22 cellular contexts compared by ENCODE assay signal in the genomic region with DNA sequence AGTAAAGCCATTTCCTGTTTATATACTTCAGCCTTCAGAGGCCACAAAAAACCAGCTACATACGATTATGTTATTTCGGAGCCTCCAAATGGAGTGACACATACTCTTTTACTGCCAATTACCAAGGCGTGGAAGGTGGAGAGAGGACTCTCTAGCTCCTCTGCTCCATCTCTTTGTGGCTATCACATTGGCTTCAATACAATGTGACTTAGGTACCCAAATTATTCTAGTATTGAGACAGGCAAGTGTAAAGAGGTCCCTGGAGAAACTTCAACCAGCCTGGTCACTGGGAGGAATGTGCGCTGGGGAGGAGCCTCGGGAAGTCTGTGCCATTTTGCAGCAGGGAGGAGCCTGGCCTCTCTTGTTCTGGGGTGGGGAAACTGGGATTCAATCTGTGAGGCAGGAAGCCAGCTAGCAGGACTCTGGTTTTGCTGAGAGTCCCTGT.
A peak's percentile ranks its signal among the peaks of the same experiment; 100 is the strongest.
DNase-seq lines count a peak whose midpoint lies in the region; ATAC-seq and TF ChIP-seq lines count a peak whose summit lies in the region.
"Had no signal": no experiment of that assay in that cellular context is flagged by ENCODE, and none has a peak within 500 bp of the region (broad histone marks: within the 10 kb centered on the region; RNA-seq: fewer than 3 reads in every experiment).

No MANE protein-coding gene starts in this region.

- H3K27me3 ChIP-seq in SK-N-SH (ENCODE audit: insufficient read depth): no peaks in the 10 kb centered on the region
- H3K27me3 ChIP-seq: upper lobe of left lung had no signal

- no peaks in the 10 kb centered on the region for H4K20me1 ChIP-seq in SK-N-SH (ENCODE audit: insufficient read depth)

- no peaks in the 10 kb centered on the region for H3K79me2 ChIP-seq in SK-N-SH (ENCODE audit: insufficient read depth)

- CTCF ChIA-PET in SK-N-SH (lab: Yijun Ruan, JAX): interaction anchor here (1.0 to 2.5 kb wide), 4 partner anchors 12 to 518 kb away, joined by 3 to 7 read pairs (median 5); no protein-coding TSS in a partner anchor

- DNase-seq in SK-N-SH: no peak
- peak; percentile 41 for DNase-seq in amniotic epithelial cell (ENCODE audit: low read depth)
- DNase-seq in foreskin fibroblast: peak; percentile 37 to 59
- peak; percentile 11 for DNase-seq in stromal cell of bone marrow (ENCODE audit: low read depth)
- no peak for DNase-seq in germinal center (ENCODE audit: low spot score)
- no peak for DNase-seq in DMS79 (lab: John Stamatoyannopoulos, UW)
- DNase-seq: activated CD4-positive, alpha-beta T cell treated with anti-CD3 and anti-CD28 coated beads, Interleukin-2, amount 50 U/mL, for 4 hours; activated naive CD4-positive, alpha-beta T cell treated with anti-CD3 and anti-CD28 coated beads, Interleukin-2, amount 10 ng/mL, durations not matched to agents 7 days and 5 days; CD4-positive, CD25-positive, alpha-beta regulatory T cell; lower lobe of right lung; MV-4-11; naive thymus-derived CD4-positive, alpha-beta T cell; NCI-H2081; NCI-H524 treated with DMSO at 0.1 percent for 48 hours; stimulated activated CD4-positive, alpha-beta T cell treated with anti-CD3 and anti-CD28 coated beads, Interleukin-12 subunit alpha, Interleukin-12 subunit beta, amount 100 ng/mL, for 4 hours; stimulated activated naive B cell treated with anti-CD40 and anti-IgM and Interleukin-4, amounts not matched to agents 10 μg/mL and 1 μg/mL and 100 μg/mL, for 72 hours; upper lobe of left lung had no signal

- no peak for ATAC-seq in SK-N-SH treated with all-trans-retinoic acid at 6 μM for 48 hours
- no peak for ATAC-seq in GM18502 (IDR thresholded peaks at IDR 0.05; ENCODE audit: poor library complexity, unreplicated experiment)
- ATAC-seq: lower lobe of right lung; naive thymus-derived CD4-positive, alpha-beta T cell; stimulated activated naive B cell treated with anti-CD40 and anti-IgM and Interleukin-4, amounts not matched to agents 10 μg/mL and 1 μg/mL and 100 μg/mL, for 72 hours had no signal

- no peak overlapping the region for H3K4me3 ChIP-seq in SK-N-SH (ENCODE audit: low read depth in 2 of 2, low read length in 1 of 2)
- H3K4me3 ChIP-seq in foreskin fibroblast (ENCODE audit: low read depth in 1 of 2, low read length in 2 of 2): no peak overlapping the region
- H3K4me3 ChIP-seq: lower lobe of right lung, prostate gland, SK-N-MC, upper lobe of left lung had no signal

- WGBS in SK-N-SH (ENCODE audit: low lambda C conversion rate): 16% methylated on average over 5 of the region's 5 CpGs

- H3K36me3 ChIP-seq in SK-N-SH (replicated peaks in 1 of 2; ENCODE audit: control insufficient read depth in 1 of 2, insufficient read depth in 2 of 2, low read length in 1 of 2): no peaks in the 10 kb centered on the region
- H3K36me3 ChIP-seq: lower lobe of right lung, prostate gland, upper lobe of left lung had no signal

- peaks cover 0 to 28% of the 10 kb centered on the region in 2 experiments; a peak in 2 of 4 replicates for H3K4me1 ChIP-seq in SK-N-SH (ENCODE audit: control insufficient read depth in 1 of 2, insufficient read depth in 2 of 2, low read depth in 1 of 2, low read length in 1 of 2)
- H3K4me1 ChIP-seq: lower lobe of right lung, prostate gland, upper lobe of left lung had no signal

- no peak for TF ChIP-seq RAD21 in SK-N-SH (IDR thresholded peaks at IDR 0.05; ENCODE audit: low read length)

- H3F3A ChIP-seq in SK-N-SH (replicated peaks; ENCODE audit: insufficient read depth): no peaks in the 10 kb centered on the region

- H2AFZ ChIP-seq in SK-N-SH (ENCODE audit: low read depth): 0 out of 2 replicates have a peak overlapping the region, but pooled peaks have one; percentile 29

- H3K9me2 ChIP-seq in SK-N-SH: no peaks in the 10 kb centered on the region

- POLR2A ChIA-PET in SK-N-SH (lab: Yijun Ruan, JAX): no interaction called here

- TF ChIP-seq CTCF in SK-N-SH (IDR thresholded peaks at IDR 0.05) (no peak), foreskin fibroblast (IDR thresholded peaks at IDR 0.05; ENCODE audit: low read depth, low read length) (no peak)

- H3K9me3 ChIP-seq in SK-N-SH: no peaks in the 10 kb centered on the region
- H3K9me3 ChIP-seq: lower lobe of right lung, prostate gland, upper lobe of left lung had no signal

- no peak overlapping the region; the same call in 1 of the 2 replicates for H3K4me2 ChIP-seq in SK-N-SH

- no peak overlapping the region for H3K27ac ChIP-seq in SK-N-SH (ENCODE audit: low read depth in 2 of 2, low read length in 1 of 2)
- H3K27ac ChIP-seq: 22Rv1, lower lobe of right lung, prostate gland, SK-N-MC, upper lobe of left lung had no signal

- H3K9ac ChIP-seq in SK-N-SH: no peak overlapping the region

- TF ChIP-seq EP300 in SK-N-SH (IDR thresholded peaks at IDR 0.05; ENCODE audit: borderline replicate concordance in 1 of 2, low read depth in 1 of 2, low read length in 1 of 2): no peak

TF ChIP-seq in SK-N-SH, 30 proteins besides CTCF, POLR2A, EP300 and RAD21 (continues in another document):
- no peak for TF ChIP-seq ZBTB33 (IDR thresholded peaks at IDR 0.05; ENCODE audit: borderline replicate concordance, low read depth)
- no peak for TF ChIP-seq SMC3 (IDR thresholded peaks at IDR 0.05; ENCODE audit: low read depth, low read length)
- TF ChIP-seq RXRA (IDR thresholded peaks at IDR 0.05; ENCODE audit: borderline replicate concordance, low read depth): no peak
- TF ChIP-seq POLR2AphosphoS5 (IDR thresholded peaks at IDR 0.05; ENCODE audit: low read depth, low read length): no peak
- TF ChIP-seq FOXJ3 (CRISPR knock-in tag; IDR thresholded peaks at IDR 0.05): no peak
- TF ChIP-seq, protein P1, sequence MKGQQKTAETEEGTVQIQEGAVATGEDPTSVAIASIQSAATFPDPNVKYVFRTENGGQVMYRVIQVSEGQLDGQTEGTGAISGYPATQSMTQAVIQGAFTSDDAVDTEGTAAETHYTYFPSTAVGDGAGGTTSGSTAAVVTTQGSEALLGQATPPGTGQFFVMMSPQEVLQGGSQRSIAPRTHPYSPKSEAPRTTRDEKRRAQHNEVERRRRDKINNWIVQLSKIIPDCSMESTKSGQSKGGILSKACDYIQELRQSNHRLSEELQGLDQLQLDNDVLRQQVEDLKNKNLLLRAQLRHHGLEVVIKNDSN (IDR thresholded peaks at IDR 0.05; ENCODE audit: borderline replicate concordance, low read depth): no peak
- no peak for TF ChIP-seq RCOR1 (IDR thresholded peaks at IDR 0.05; ENCODE audit: low read length)
- TF ChIP-seq FOXM1 (IDR thresholded peaks at IDR 0.05; ENCODE audit: low read depth): no peak
- TF ChIP-seq MXI1 (IDR thresholded peaks at IDR 0.05; ENCODE audit: low read depth, low read length): no peak
- TF ChIP-seq JUND (IDR thresholded peaks at IDR 0.05): no peak

TF ChIP-seq in SK-N-SH treated with all-trans-retinoic acid at 6 μM for 48 hours, 23 proteins besides CTCF, POLR2A, EP300 and RAD21:
- TF ChIP-seq BACH2 (CRISPR knock-in tag; IDR thresholded peaks at IDR 0.05; ENCODE audit: borderline replicate concordance): no peak
- no peak for TF ChIP-seq ZFP3 (CRISPR knock-in tag; IDR thresholded peaks at IDR 0.05)
- TF ChIP-seq, protein P2, sequence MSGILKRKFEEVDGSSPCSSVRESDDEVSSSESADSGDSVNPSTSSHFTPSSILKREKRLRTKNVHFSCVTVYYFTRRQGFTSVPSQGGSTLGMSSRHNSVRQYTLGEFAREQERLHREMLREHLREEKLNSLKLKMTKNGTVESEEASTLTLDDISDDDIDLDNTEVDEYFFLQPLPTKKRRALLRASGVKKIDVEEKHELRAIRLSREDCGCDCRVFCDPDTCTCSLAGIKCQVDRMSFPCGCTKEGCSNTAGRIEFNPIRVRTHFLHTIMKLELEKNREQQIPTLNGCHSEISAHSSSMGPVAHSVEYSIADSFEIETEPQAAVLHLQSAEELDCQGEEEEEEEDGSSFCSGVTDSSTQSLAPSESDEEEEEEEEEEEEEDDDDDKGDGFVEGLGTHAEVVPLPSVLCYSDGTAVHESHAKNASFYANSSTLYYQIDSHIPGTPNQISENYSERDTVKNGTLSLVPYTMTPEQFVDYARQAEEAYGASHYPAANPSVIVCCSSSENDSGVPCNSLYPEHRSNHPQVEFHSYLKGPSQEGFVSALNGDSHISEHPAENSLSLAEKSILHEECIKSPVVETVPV (CRISPR knock-in tag; IDR thresholded peaks at IDR 0.05): no peak
- TF ChIP-seq ARNTL (CRISPR knock-in tag; IDR thresholded peaks at IDR 0.05; ENCODE audit: borderline replicate concordance, low read depth): no peak
- no peak for TF ChIP-seq ZC3H10 (CRISPR knock-in tag; IDR thresholded peaks at IDR 0.05)
- TF ChIP-seq ESRRG (CRISPR knock-in tag; IDR thresholded peaks at IDR 0.05): no peak

Comparison
In these comparisons a context has a peak if more than half of its experiments do, and no peak if none do; other contexts are left out.
1. DNase-seq: peak in amniotic epithelial cell (single experiment), foreskin fibroblast (2 of 2) and stromal cell of bone marrow (single experiment); none in SK-N-SH (single experiment), germinal center (single experiment) and DMS79 (single experiment).